In genomic region chr1:47838562-47839459, GRCh38 we compare ENCODE assay signal across 18 cellular contexts.
DNase-seq lines count a peak whose midpoint lies in the region; ATAC-seq, FAIRE-seq and TF ChIP-seq lines count a peak whose summit lies in the region.
"Had no signal": no experiment of that assay in that cellular context is flagged by ENCODE, and none has a peak within 500 bp of the region (broad histone marks: within the 10 kb centered on the region; RNA-seq: fewer than 3 reads in every experiment).

No MANE protein-coding gene starts in this region.

- H3K4ac ChIP-seq in H1 (replicated peaks; ENCODE audit: insufficient read length, low read depth, low read length) (no peak overlapping the region), mesendoderm (ENCODE audit: low read depth, low read length) (no peak overlapping the region)

- CTCF ChIA-PET in H1 (lab: Charles Lee; ENCODE audit: partially characterized antibody): interaction anchor here (0.8 to 1.4 kb wide), 2 partner anchors 27 to 53 kb away, joined by 3 to 4 read pairs; no protein-coding TSS in a partner anchor

- POLR2A ChIA-PET in H1 (lab: Charles Lee; ENCODE audit: partially characterized antibody): interaction anchor here (1.2 kb wide), 1 partner anchor 63 kb away, joined by 3 read pairs; no protein-coding TSS in a partner anchor

- no peak for TF ChIP-seq RAD21 in H1 (IDR thresholded peaks at IDR 0.05 in 1 of 2, conservative IDR thresholded peaks at IDR 0.05 in 1 of 2; ENCODE audit: low read depth in 2 of 2, low read length in 2 of 2)

- H3K23ac ChIP-seq in H1 (ENCODE audit: insufficient read length): no peak overlapping the region
- no peak overlapping the region for H3K23ac ChIP-seq in mesendoderm (ENCODE audit: low read length)

- H3K4me2 ChIP-seq in H1 (ENCODE audit: insufficient read depth in 1 of 2, low read depth in 2 of 2, low read length in 2 of 2) (no peak overlapping the region), mesendoderm (ENCODE audit: low read length) (no peak overlapping the region)

- H4K91ac ChIP-seq in H1 (replicated peaks; ENCODE audit: insufficient read length, low read length): no peak overlapping the region

- ATAC-seq in stimulated activated effector memory CD8-positive, alpha-beta T cell treated with anti-CD3 and anti-CD28 coated beads, Interleukin-12 subunit alpha, Interleukin-12 subunit beta, amount 100 ng/mL, for 72 hours: peak; percentile 17
- ATAC-seq in HG02973 (IDR thresholded peaks at IDR 0.05; ENCODE audit: unreplicated experiment) (no peak), GM19467 (IDR thresholded peaks at IDR 0.05; ENCODE audit: unreplicated experiment) (no peak)
- ATAC-seq: Panc1 had no signal

- H4K5ac ChIP-seq in H1 (ENCODE audit: insufficient read length, low read depth, low read length) (no peak overlapping the region), mesendoderm (ENCODE audit: low read length) (no peak overlapping the region)

- H3K4me3 Mint-ChIP-seq in stimulated activated effector memory CD8-positive, alpha-beta T cell treated with anti-CD3 and anti-CD28 coated beads, Interleukin-12 subunit alpha, Interleukin-12 subunit beta, amount 100 ng/mL, for 72 hours: no peak overlapping the region
- H3K4me3 Mint-ChIP-seq: CD8-positive, alpha-beta memory T cell had no signal

- TF ChIP-seq POLR2A in H1 (IDR thresholded peaks at IDR 0.05; ENCODE audit: control extremely low read depth in 1 of 2, low read depth in 2 of 2, low read length in 2 of 2): no peak

- H3K9me3 Mint-ChIP-seq in stimulated activated effector memory CD8-positive, alpha-beta T cell treated with anti-CD3 and anti-CD28 coated beads, Interleukin-12 subunit alpha, Interleukin-12 subunit beta, amount 100 ng/mL, for 72 hours: peaks cover 10% of the 10 kb centered on the region

- H3K56ac ChIP-seq in H1 (replicated peaks; ENCODE audit: insufficient read length, low read depth, low read length): no peak overlapping the region
- H3K56ac ChIP-seq in mesendoderm (ENCODE audit: low read length): no peak overlapping the region

- H2AFZ ChIP-seq in H1 (ENCODE audit: low read length): no peak overlapping the region

- peak; percentile 53 for DNase-seq in activated effector memory CD4-positive, alpha-beta T cell treated with anti-CD3 and anti-CD28 coated beads, Interleukin-2, amount 50 U/mL, for 16 hours
- DNase-seq in activated effector memory CD4-positive, alpha-beta T cell treated with Interleukin-2 at 50 U/mL for 16 hours: no peak
- no peak for DNase-seq in H1 (ENCODE audit: low read depth in 1 of 2, low spot score in 2 of 2)
- peak; percentile 14 for DNase-seq in myocyte (ENCODE audit: low read depth)
- no peak for DNase-seq in stimulated activated effector memory CD8-positive, alpha-beta T cell treated with anti-CD3 and anti-CD28 coated beads, Interleukin-12 subunit alpha, Interleukin-12 subunit beta, amount 100 ng/mL, for 72 hours (ENCODE audit: low spot score in 2 of 2)
- DNase-seq in mesendoderm: no peak
- DNase-seq: CD8-positive, alpha-beta memory T cell; IMR-90; Kasumi-1; NCI-H1105 treated with DMSO at 0.1 percent for 48 hours; NCI-H187; NCI-H446; NCI-H748 treated with DMSO at 0.1 percent for 48 hours had no signal

- H3K79me2 ChIP-seq in H1 (ENCODE audit: control insufficient read depth in 1 of 2, insufficient read depth in 2 of 2, low read length in 2 of 2): no peaks in the 10 kb centered on the region
- no peaks in the 10 kb centered on the region for H3K79me2 ChIP-seq in mesendoderm (ENCODE audit: control insufficient read depth, insufficient read depth, low read length)

- 80% methylated on average over 16 of the region's 16 CpGs; no CpG with 5 or more reads in 1 of the 2 experiments for WGBS in H1 (ENCODE audit: extremely low coverage in 1 of 2, insufficient coverage in 1 of 2, insufficient read length in 1 of 2, insufficient replicate concordance in 2 of 2, low coverage in 1 of 2, low lambda C conversion rate in 2 of 2, missing lambda C conversion rate in 1 of 2), 2 experiments
- no CpG with 5 or more reads among the region's 16 CpGs for WGBS in mesendoderm (ENCODE audit: extremely low coverage, insufficient coverage, low lambda C conversion rate)

- H3K9ac ChIP-seq in H1 (replicated peaks in 1 of 4; ENCODE audit: extremely low read depth in 1 of 4, low read depth in 3 of 4, low read length in 3 of 4) (no peak overlapping the region), mesendoderm (ENCODE audit: low read length) (no peak overlapping the region)

- no peak overlapping the region for H3K27ac Mint-ChIP-seq in stimulated activated effector memory CD8-positive, alpha-beta T cell treated with anti-CD3 and anti-CD28 coated beads, Interleukin-12 subunit alpha, Interleukin-12 subunit beta, amount 100 ng/mL, for 72 hours
- H3K27ac Mint-ChIP-seq: CD8-positive, alpha-beta memory T cell had no signal

- no peaks in the 10 kb centered on the region for H3K36me3 Mint-ChIP-seq in stimulated activated effector memory CD8-positive, alpha-beta T cell treated with anti-CD3 and anti-CD28 coated beads, Interleukin-12 subunit alpha, Interleukin-12 subunit beta, amount 100 ng/mL, for 72 hours
- H3K36me3 Mint-ChIP-seq: CD8-positive, alpha-beta memory T cell had no signal

- H3K79me1 ChIP-seq in H1 (ENCODE audit: low read depth, low read length) (no peaks in the 10 kb centered on the region), mesendoderm (ENCODE audit: low read length) (no peaks in the 10 kb centered on the region)

- H3K4me3 ChIP-seq in H1 (ENCODE audit: extremely low read depth in 1 of 4, insufficient read depth in 2 of 4, low read depth in 3 of 4, low read length in 4 of 4): no peak overlapping the region
- no peak overlapping the region for H3K4me3 ChIP-seq in mesendoderm (ENCODE audit: low read length)
- H3K4me3 ChIP-seq: HAP-1 had no signal

- H3K14ac ChIP-seq in H1 (ENCODE audit: insufficient read length): no peak overlapping the region

- no peak overlapping the region for H3K18ac ChIP-seq in H1 (ENCODE audit: extremely low read depth, low read length)
- H3K18ac ChIP-seq in mesendoderm (ENCODE audit: low read length): no peak overlapping the region

- H3K36me3 ChIP-seq in H1 (ENCODE audit: control insufficient read depth in 2 of 4, insufficient read depth in 4 of 4, low read length in 3 of 4) (no peaks in the 10 kb centered on the region), mesendoderm (ENCODE audit: control insufficient read depth, insufficient read depth, low read length) (no peaks in the 10 kb centered on the region)
- H3K36me3 ChIP-seq: HAP-1 had no signal

- peaks cover 3 to 23% (median 11%) of the 10 kb centered on the region in 4 experiments for H3K4me1 ChIP-seq in H1 (replicated peaks in 1 of 4; ENCODE audit: control insufficient read depth in 3 of 4, insufficient read depth in 4 of 4, low read length in 3 of 4)
- H3K4me1 ChIP-seq in mesendoderm (ENCODE audit: control insufficient read depth, low read depth, low read length): no peaks in the 10 kb centered on the region
- H3K4me1 ChIP-seq: HAP-1 had no signal

- no peak overlapping the region; the same call in 1 of the 2 replicates for H2AK5ac ChIP-seq in H1 (ENCODE audit: low read depth, low read length)
- H2AK5ac ChIP-seq in mesendoderm (ENCODE audit: low read length): no peak overlapping the region

- H3K27me3 ChIP-seq in H1 (replicated peaks in 1 of 4; ENCODE audit: control insufficient read depth in 3 of 4, extremely low read depth in 1 of 4, insufficient read depth in 3 of 4, low read length in 3 of 4) (no peaks in the 10 kb centered on the region), mesendoderm (ENCODE audit: insufficient read depth, low read length, poor library complexity) (no peaks in the 10 kb centered on the region)

- no peak for FAIRE-seq in H1 (lab: Jason Lieb, UNC)

- no peak overlapping the region for H2BK15ac ChIP-seq in H1 (ENCODE audit: low read length)
- no peak overlapping the region for H2BK15ac ChIP-seq in mesendoderm (replicated peaks; ENCODE audit: low read depth)

- no peak for TF ChIP-seq CTCF in H1 (IDR thresholded peaks at IDR 0.05; ENCODE audit: control extremely low read depth in 1 of 3, insufficient read depth in 1 of 3, low read depth in 1 of 3, low read length in 3 of 3)

- H3K9me3 ChIP-seq in H1 (ENCODE audit: insufficient read depth in 2 of 2, low read depth in 1 of 2, low read length in 1 of 2): no peaks in the 10 kb centered on the region; a peak in 2 of 4 replicates
- H3K9me3 ChIP-seq: HAP-1 had no signal

- H4K8ac ChIP-seq in H1 (ENCODE audit: extremely low read depth, insufficient read depth, low read length) (no peak overlapping the region; the same call in 1 of the 2 replicates), mesendoderm (ENCODE audit: low read depth, low read length) (no peak overlapping the region)

- no peak for TF ChIP-seq EP300 in H1 (IDR thresholded peaks at IDR 0.05; ENCODE audit: borderline replicate concordance in 1 of 2, low read depth in 2 of 2, low read length in 2 of 2)

- H2BK12ac ChIP-seq in H1 (ENCODE audit: low read depth, low read length): no peak overlapping the region

- H3K27ac ChIP-seq in H1 (ENCODE audit: low read depth, low read length): no peak overlapping the region
- no peak overlapping the region for H3K27ac ChIP-seq in mesendoderm (ENCODE audit: low read depth, low read length)
- H3K27ac ChIP-seq: 22Rv1 had no signal

- H2BK120ac ChIP-seq in H1 (replicated peaks; ENCODE audit: low read depth, low read length) (no peak overlapping the region), mesendoderm (ENCODE audit: low read depth, low read length) (no peak overlapping the region)

- H4K20me1 ChIP-seq in H1 (replicated peaks in 1 of 2; ENCODE audit: control insufficient read depth in 1 of 2, insufficient read depth in 2 of 2, low read length in 2 of 2): no peaks in the 10 kb centered on the region

- no peaks in the 10 kb centered on the region for H3K23me2 ChIP-seq in H1 (ENCODE audit: low read depth, low read length)

- H2BK5ac ChIP-seq in H1 (ENCODE audit: low read depth, low read length) (peak overlapping the region; percentile 26; the same call in 1 of the 2 replicates), mesendoderm (ENCODE audit: low read length) (no peak overlapping the region)

- no peak overlapping the region for H2BK20ac ChIP-seq in H1 (ENCODE audit: low read length)

- H3K4me1 Mint-ChIP-seq in stimulated activated effector memory CD8-positive, alpha-beta T cell treated with anti-CD3 and anti-CD28 coated beads, Interleukin-12 subunit alpha, Interleukin-12 subunit beta, amount 100 ng/mL, for 72 hours: no peaks in the 10 kb centered on the region
- H3K4me1 Mint-ChIP-seq: CD8-positive, alpha-beta memory T cell had no signal

TF ChIP-seq in H1, 55 proteins besides CTCF, POLR2A, EP300 and RAD21 (continues in another document):
- no peak for TF ChIP-seq BACH1 (IDR thresholded peaks at IDR 0.05; ENCODE audit: low read length)
- TF ChIP-seq ZNF274 (IDR thresholded peaks at IDR 0.05; ENCODE audit: borderline replicate concordance, extremely low read depth, low read length): no peak
- TF ChIP-seq NRF1 (IDR thresholded peaks at IDR 0.05; ENCODE audit: low read depth, low read length): no peak
- no peak for TF ChIP-seq KDM4A (IDR thresholded peaks at IDR 0.05; ENCODE audit: low read depth, low read length, severe bottlenecking)
- no peak for TF ChIP-seq HDAC6 (IDR thresholded peaks at IDR 0.05; ENCODE audit: low read depth, low read length)
- no peak for TF ChIP-seq JUND (IDR thresholded peaks at IDR 0.05; ENCODE audit: low read length)
- no peak for TF ChIP-seq JUN (IDR thresholded peaks at IDR 0.05; ENCODE audit: low read depth, low read length)
- no peak for TF ChIP-seq CHD1 (IDR thresholded peaks at IDR 0.05; ENCODE audit: low read depth, low read length)

Comparison
In these comparisons a context has a peak if more than half of its experiments do, and no peak if none do; other contexts are left out.
1. DNase-seq: peak in activated effector memory CD4-positive, alpha-beta T cell treated with anti-CD3 and anti-CD28 coated beads, Interleukin-2, amount 50 U/mL, for 16 hours (single experiment) and myocyte (single experiment); none in activated effector memory CD4-positive, alpha-beta T cell treated with Interleukin-2 at 50 U/mL for 16 hours (single experiment), H1 (0 of 2), stimulated activated effector memory CD8-positive, alpha-beta T cell treated with anti-CD3 and anti-CD28 coated beads, Interleukin-12 subunit alpha, Interleukin-12 subunit beta, amount 100 ng/mL, for 72 hours (0 of 2) and mesendoderm (single experiment).